ENCODE assay signal across 1 cellular context in genomic region chr1:53331446-53332187, GRCh38.
TF ChIP-seq lines count a peak whose summit lies in the region.

No MANE protein-coding gene starts in this region.

TF ChIP-seq in K562, 482 proteins besides CTCF, POLR2A, EP300 and RAD21:
- no peak for TF ChIP-seq ZNF785 (CRISPR knock-in tag; IDR thresholded peaks at IDR 0.05)
- TF ChIP-seq SAFB (IDR thresholded peaks at IDR 0.05; ENCODE audit: borderline replicate concordance, low read depth, low read length) = no peak
- TF ChIP-seq ZBTB1 (CRISPR knock-in tag; IDR thresholded peaks at IDR 0.05; ENCODE audit: borderline replicate concordance, low read depth) = no peak
- no peak for TF ChIP-seq RUNX1 (IDR thresholded peaks at IDR 0.05; ENCODE audit: low read depth)
- no peak for TF ChIP-seq MAFF (IDR thresholded peaks at IDR 0.05; ENCODE audit: low read length)
- peak; percentile 0; the same call in 1 of the 2 replicates for TF ChIP-seq ESRRA (IDR thresholded peaks at IDR 0.05; ENCODE audit: borderline replicate concordance, low read depth)
